ENCODE assay signal across 30 cellular contexts in genomic region chr11:86715611-86716010, GRCh38.
"Had no signal": no experiment of that assay in that cellular context is flagged by ENCODE, and none has a peak within 500 bp of the region (broad histone marks: within the 10 kb centered on the region; RNA-seq: fewer than 3 reads in every experiment).

No MANE protein-coding gene starts in this region.

- H3K4me1 ChIP-seq: esophagus muscularis mucosa, gastroesophageal sphincter, parathyroid adenoma, right lobe of liver, thyroid gland had no signal

- H3K4me2 ChIP-seq: hepatocyte, neural progenitor cell, smooth muscle cell had no signal

- H3K4me1 Mint-ChIP-seq: memory B cell; nephron; stimulated activated naive CD8-positive, alpha-beta T cell treated with anti-CD3 and anti-CD28 coated beads, Interleukin-15, amount 100 ng/mL, for 72 hours had no signal

- H3K4me3 Mint-ChIP-seq: memory B cell; mesothelial cell of epicardium; naive thymus-derived CD4-positive, alpha-beta T cell; nephron; neural progenitor cell; stimulated activated naive CD8-positive, alpha-beta T cell treated with anti-CD3 and anti-CD28 coated beads, Interleukin-15, amount 100 ng/mL, for 72 hours; type B pancreatic cell had no signal

- H3K27me3 Mint-ChIP-seq: type B pancreatic cell had no signal

- H3K27ac Mint-ChIP-seq: memory B cell; mesothelial cell of epicardium; naive thymus-derived CD4-positive, alpha-beta T cell; nephron; neural progenitor cell; progenitor cell of endocrine pancreas; stimulated activated naive CD8-positive, alpha-beta T cell treated with anti-CD3 and anti-CD28 coated beads, Interleukin-15, amount 100 ng/mL, for 72 hours; type B pancreatic cell had no signal

- H3K4me3 ChIP-seq: coronary artery, esophagus muscularis mucosa, gastroesophageal sphincter, heart left ventricle, hepatocyte, lung, mucosa of descending colon, neural progenitor cell, right lobe of liver, smooth muscle cell, suprapubic skin, thyroid gland had no signal

- H3K36me3 ChIP-seq: esophagus muscularis mucosa, gastroesophageal sphincter, heart left ventricle, neural progenitor cell, right lobe of liver, suprapubic skin, thyroid gland had no signal

- FAIRE-seq: endothelial cell of umbilical vein, kidney had no signal

- H3K9me3 ChIP-seq: esophagus muscularis mucosa, gastroesophageal sphincter, heart left ventricle, mucosa of descending colon, right lobe of liver, suprapubic skin, thyroid gland had no signal

- H3K79me2 ChIP-seq: hepatocyte, parathyroid adenoma had no signal

- H3K9ac ChIP-seq: neural progenitor cell, parathyroid adenoma had no signal

- DNase-seq: dermis blood vessel endothelial cell; effector memory CD4-positive, alpha-beta T cell; foreskin keratinocyte; heart left ventricle; kidney; mucosa of descending colon; naive thymus-derived CD4-positive, alpha-beta T cell; right lobe of liver; stimulated activated CD4-positive, alpha-beta T cell treated with anti-CD3 and anti-CD28 coated beads, Interleukin-12 subunit alpha, Interleukin-12 subunit beta, amount 100 ng/mL, for 4 hours; stimulated activated CD4-positive, alpha-beta T cell treated with anti-CD3 and anti-CD28 coated beads, Interleukin-1b, Interleukin-23, amount 100 ng/mL, for 48 hours; stimulated activated CD4-positive, alpha-beta T cell treated with anti-CD3 and anti-CD28 coated beads, Interleukin-4, amount 100 ng/mL, for 1 hour; stimulated activated CD8-positive, alpha-beta memory T cell treated with anti-CD3 and anti-CD28 coated beads, Interleukin-4, amount 100 ng/mL, for 48 hours; stimulated activated naive CD4-positive, alpha-beta T cell; stimulated activated naive CD8-positive, alpha-beta T cell treated with anti-CD3 and anti-CD28 coated beads, Interleukin-15, amount 100 ng/mL, for 72 hours; thyroid gland had no signal

- H3K27ac ChIP-seq: coronary artery, esophagus muscularis mucosa, foreskin keratinocyte, gastroesophageal sphincter, heart left ventricle, hepatocyte, neural progenitor cell, parathyroid adenoma, right lobe of liver, suprapubic skin, thyroid gland had no signal

- H2AFZ ChIP-seq: hepatocyte, neural progenitor cell, parathyroid adenoma had no signal

- H3K36me3 Mint-ChIP-seq: mesothelial cell of epicardium; naive thymus-derived CD4-positive, alpha-beta T cell; type B pancreatic cell had no signal

- H3K27me3 ChIP-seq: esophagus muscularis mucosa, foreskin keratinocyte, gastroesophageal sphincter, heart left ventricle, hepatocyte, neural progenitor cell, right lobe of liver, suprapubic skin, thyroid gland had no signal
